14 cellular contexts compared by ENCODE assay signal in the genomic region with DNA sequence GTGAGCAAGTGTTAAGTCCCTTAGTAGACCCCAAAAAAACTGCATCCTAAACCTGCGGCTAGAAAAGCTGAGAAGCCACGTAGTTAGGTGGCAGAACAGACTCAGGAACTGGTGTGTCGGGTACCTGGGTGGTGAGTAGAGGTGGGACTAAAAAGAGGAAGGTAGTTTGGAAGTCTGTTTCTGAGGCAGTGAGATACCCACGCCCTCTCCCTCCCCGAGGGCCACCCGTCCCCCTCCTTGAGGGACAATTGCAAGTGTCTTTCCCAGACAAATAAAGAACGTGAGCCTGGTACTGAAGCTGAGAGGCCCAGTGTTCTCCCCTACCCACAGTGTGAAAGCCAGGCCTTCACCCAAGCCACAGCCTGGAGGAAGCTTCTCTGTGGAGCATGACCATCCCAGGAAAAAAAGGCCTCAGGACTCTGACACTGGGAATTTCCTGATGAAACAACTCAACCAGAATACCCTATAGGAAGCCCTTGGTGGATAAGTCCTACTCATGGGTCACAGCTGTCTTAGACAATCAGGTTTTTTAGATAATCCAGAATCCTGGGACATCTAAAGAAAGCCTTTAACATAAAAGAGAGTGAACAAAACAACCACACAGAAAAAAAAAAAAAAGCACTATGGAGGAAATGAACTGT. TPM values are rescaled to one million over a fixed set of nuclear protein-coding genes. Genes with fewer than 3 reads are reported as not detected.
DNase-seq lines count a peak whose midpoint lies in the region; ATAC-seq and TF ChIP-seq lines count a peak whose summit lies in the region.
"Had no signal": no experiment of that assay in that cellular context is flagged by ENCODE, and none has a peak within 500 bp of the region (broad histone marks: within the 10 kb centered on the region; RNA-seq: fewer than 3 reads in every experiment).

No MANE protein-coding gene starts in this region.

- no peak overlapping the region for H4K91ac ChIP-seq in mesenchymal stem cell (ENCODE audit: low read length)

- CTCF ChIA-PET in OCI-LY7 (lab: Charles Lee; ENCODE audit: unreplicated experiment): no interaction called here

- no peak overlapping the region for H2BK15ac ChIP-seq in mesenchymal stem cell (ENCODE audit: low read depth, poor library complexity, severe bottlenecking)

- WGBS in mesenchymal stem cell: 70% methylated on average over 7 of the region's 7 CpGs

- no peak overlapping the region for H4K8ac ChIP-seq in mesenchymal stem cell (ENCODE audit: low read length)

- peak overlapping the region; percentile 42 for H2AK5ac ChIP-seq in mesenchymal stem cell (ENCODE audit: low read length, severe bottlenecking)

- in situ Hi-C loops in ACHN (cut with HindIII; ENCODE audit: low pct_ligation_motif_present, low pct_unique_long_range_greater_than_20kb, low sequenced_read_pairs): no loop called here

- H3K4me3 Mint-ChIP-seq in GM23338: no peak overlapping the region
- H3K4me3 Mint-ChIP-seq: CD4-positive, CD25-positive, alpha-beta regulatory T cell had no signal

- no peaks in the 10 kb centered on the region for H3F3A ChIP-seq in GM23338 (replicated peaks; ENCODE audit: low read depth)

- BruUV-seq in OCI-LY7 (replicated peaks; lab: Mats Ljungman, UMichigan): no TSS peak

- no peak overlapping the region for H3K18ac ChIP-seq in mesenchymal stem cell (ENCODE audit: low read depth in 1 of 2, low read length in 2 of 2)

- H3K23ac ChIP-seq in mesenchymal stem cell (ENCODE audit: low read length in 2 of 2): no peak overlapping the region

- H3K4me1 ChIP-seq in GM23338 (ENCODE audit: insufficient read depth): no peaks in the 10 kb centered on the region; the same call in 1 of the 2 replicates
- H3K4me1 ChIP-seq in OCI-LY7 (ENCODE audit: insufficient read depth, low read length, poor library complexity, severe bottlenecking): peaks cover 40% of the 10 kb centered on the region
- H3K4me1 ChIP-seq in mesenchymal stem cell (ENCODE audit: control insufficient read depth, insufficient read depth, low read depth, low read length): peaks cover 2% of the 10 kb centered on the region
- H3K4me1 ChIP-seq: stomach had no signal

- H2BK5ac ChIP-seq in mesenchymal stem cell (ENCODE audit: low read depth, low read length, poor library complexity, severe bottlenecking): no peak overlapping the region

- H3K27ac Mint-ChIP-seq in GM23338: no peak overlapping the region

- H3K9me3 Mint-ChIP-seq in GM23338: no peaks in the 10 kb centered on the region

- ATAC-seq in GM18511 (IDR thresholded peaks at IDR 0.05; ENCODE audit: unreplicated experiment) (peak; percentile 76), GM23338 (peak; percentile 33; the same call in 2 of the 3 replicates)

- H3K9me3 ChIP-seq in OCI-LY7 (ENCODE audit: low read length) (no peaks in the 10 kb centered on the region), mesenchymal stem cell (ENCODE audit: control insufficient read depth, low read length) (no peaks in the 10 kb centered on the region)
- H3K9me3 ChIP-seq: stomach had no signal

- H3K36me3 ChIP-seq in GM23338 (ENCODE audit: insufficient read depth) (no peaks in the 10 kb centered on the region), OCI-LY7 (ENCODE audit: insufficient read depth, low read length) (no peaks in the 10 kb centered on the region), mesenchymal stem cell (ENCODE audit: control insufficient read depth in 1 of 2, insufficient read depth in 2 of 2, low read depth in 1 of 2, low read length in 2 of 2) (no peaks in the 10 kb centered on the region)
- H3K36me3 ChIP-seq: stomach had no signal

- no peak overlapping the region for H2BK120ac ChIP-seq in mesenchymal stem cell (ENCODE audit: low read depth, low read length)

- H4K20me1 ChIP-seq in GM23338 (replicated peaks; ENCODE audit: insufficient read depth): no peaks in the 10 kb centered on the region
- H4K20me1 ChIP-seq in OCI-LY7 (ENCODE audit: insufficient read depth, low read length): no peaks in the 10 kb centered on the region

- no peaks in the 10 kb centered on the region for H3K79me1 ChIP-seq in mesenchymal stem cell (replicated peaks; ENCODE audit: low read length, poor library complexity, severe bottlenecking)

- no peaks in the 10 kb centered on the region for H3K27me3 ChIP-seq in GM23338 (ENCODE audit: insufficient read depth)
- no peaks in the 10 kb centered on the region for H3K27me3 ChIP-seq in mesenchymal stem cell (ENCODE audit: control insufficient read depth in 1 of 2, insufficient read depth in 1 of 2, low read length in 2 of 2)
- H3K27me3 ChIP-seq: stomach had no signal

- POLR2A ChIA-PET in OCI-LY7 (lab: Charles Lee): interaction anchor here (0.6 to 4.9 kb wide), 6 partner anchors 8 to 70 kb away, joined by 3 to 38 read pairs (median 5); a partner anchor contains a TSS

- H3K27me3 Mint-ChIP-seq in GM23338 (ENCODE audit: insufficient read depth, low read depth, poor library complexity): peaks cover 8% of the 10 kb centered on the region

- peak overlapping the region; percentile 12; the same call in 1 of the 2 replicates for H2AFZ ChIP-seq in GM23338
- peak overlapping the region; percentile 74; the same call in 1 of the 2 replicates for H2AFZ ChIP-seq in OCI-LY7 (ENCODE audit: low read length)
- no peak overlapping the region for H2AFZ ChIP-seq in mesenchymal stem cell (ENCODE audit: low read depth, low read length)

- H3K4me1 Mint-ChIP-seq in GM23338: peaks cover 8% of the 10 kb centered on the region; the same call in 1 of the 3 replicates

- no peak overlapping the region for H3K4me2 ChIP-seq in GM23338
- peak overlapping the region; percentile 55 for H3K4me2 ChIP-seq in OCI-LY7 (ENCODE audit: low read length)
- H3K4me2 ChIP-seq in mesenchymal stem cell (ENCODE audit: low read length, poor library complexity, severe bottlenecking): no peak overlapping the region

- H3K9ac ChIP-seq in mesenchymal stem cell (ENCODE audit: low read length): no peak overlapping the region

- H2BK12ac ChIP-seq in mesenchymal stem cell (ENCODE audit: low read length in 2 of 2): no peak overlapping the region

- H3K79me2 ChIP-seq in GM23338 (replicated peaks; ENCODE audit: insufficient read depth): no peaks in the 10 kb centered on the region
- H3K79me2 ChIP-seq in OCI-LY7 (ENCODE audit: insufficient read depth, low read depth, low read length): no peaks in the 10 kb centered on the region

- H3K9me2 ChIP-seq in GM23338 (ENCODE audit: insufficient read depth): no peaks in the 10 kb centered on the region
- no peaks in the 10 kb centered on the region for H3K9me2 ChIP-seq in OCI-LY7 (ENCODE audit: insufficient read depth, low read length)

- DNase-seq in GM23338 (ENCODE audit: low spot score): no peak
- peak; percentile 61 for DNase-seq in OCI-LY7 (ENCODE audit: low spot score)
- no peak for DNase-seq in mesenchymal stem cell
- no peak for DNase-seq in activated CD4-positive, CD25-positive, alpha-beta regulatory T cell (lab: John Stamatoyannopoulos, UW)
- DNase-seq in NCI-H1048 (lab: John Stamatoyannopoulos, UW): no peak
- no peak for DNase-seq in AG08396 (ENCODE audit: low spot score)
- no peak for DNase-seq in ACHN
- DNase-seq: activated T-cell treated with anti-CD3 and anti-CD28 coated beads for 4 hours; CD4-positive, CD25-positive, alpha-beta regulatory T cell; NCI-H1092; NK-92 treated with Interleukin-12 subunit alpha and Interleukin-12 subunit beta, amount 100 ng/mL, for 24 hours; stomach; T-helper 9 cell had no signal

- no peak overlapping the region for H3K4me3 ChIP-seq in GM23338
- no peak overlapping the region for H3K4me3 ChIP-seq in OCI-LY7 (ENCODE audit: low read depth, low read length, poor library complexity, severe bottlenecking)
- H3K4me3 ChIP-seq in mesenchymal stem cell (ENCODE audit: insufficient read depth in 1 of 2, low read depth in 1 of 2, low read length in 2 of 2): no peak overlapping the region
- H3K4me3 ChIP-seq: stomach had no signal

- H3K4ac ChIP-seq in mesenchymal stem cell (ENCODE audit: low read depth in 1 of 2, low read length in 2 of 2): peak overlapping the region in 1 of 2 experiments; percentile 16

- H3K14ac ChIP-seq in mesenchymal stem cell (ENCODE audit: low read length in 2 of 2): no peak overlapping the region

- TF ChIP-seq CTCF in GM23338 (conservative IDR thresholded peaks at IDR 0.05; ENCODE audit: low read depth in 2 of 2) (no peak), OCI-LY7 (conservative IDR thresholded peaks at IDR 0.05; ENCODE audit: low read length) (no peak)

- H3K36me3 Mint-ChIP-seq in GM23338 (ENCODE audit: low read depth): no peaks in the 10 kb centered on the region
- H3K36me3 Mint-ChIP-seq: CD4-positive, CD25-positive, alpha-beta regulatory T cell had no signal

- intact Hi-C loops in OCI-LY7 (cut with micrococcal nuclease; ENCODE audit: unreplicated experiment): no loop called here

- no peak overlapping the region for H3K27ac ChIP-seq in GM23338 (ENCODE audit: low read depth)
- peak overlapping the region; percentile 18 for H3K27ac ChIP-seq in OCI-LY7 (ENCODE audit: low read depth, low read length, poor library complexity, severe bottlenecking)
- no peak overlapping the region for H3K27ac ChIP-seq in mesenchymal stem cell (ENCODE audit: low read length, poor library complexity, severe bottlenecking)
- H3K27ac ChIP-seq: stomach had no signal

RNA-seq across cellular contexts. Expression of a gene that starts 7.0 kb away (rescaled TPM):
- 49.8 and 54.8 TPM in 2 replicates for total RNA-seq in GM23338 (2014; rRNA removed; shearing (Covaris generic))
- 98.4 and 105 TPM in 2 replicates for polyA plus RNA-seq in GM23338 (2016; fragmentation: Nextera tagmentation; extraction: Ambion mirVana)
- 2,446 and 3,686 TPM in 2 replicates for total RNA-seq in OCI-LY7 (2014; rRNA removed; shearing (Covaris generic))
- 1,759 and 1,769 TPM in 2 replicates for total RNA-seq in OCI-LY7 (2022)
- polyA plus RNA-seq in mesenchymal stem cell (2013, experiment 1 of 2): 0.43 TPM
- 0.36 TPM for polyA plus RNA-seq in mesenchymal stem cell (2013, experiment 2 of 2)

RNA-seq across cellular contexts. Expression of a gene that starts 29.8 kb away (rescaled TPM):
- 1,443 and 1,506 TPM in 2 replicates for total RNA-seq in GM23338 (2014; rRNA removed; shearing (Covaris generic))
- 2,790 and 2,911 TPM in 2 replicates for polyA plus RNA-seq in GM23338 (2016; fragmentation: Nextera tagmentation; extraction: Ambion mirVana)
- 2,281 and 2,351 TPM in 2 replicates for total RNA-seq in OCI-LY7 (2014; rRNA removed; shearing (Covaris generic))
- total RNA-seq in OCI-LY7 (2022): 2,284 and 2,304 TPM in 2 replicates
- polyA plus RNA-seq in mesenchymal stem cell (2013, experiment 1 of 2): 3,588 TPM
- polyA plus RNA-seq in mesenchymal stem cell (2013, experiment 2 of 2): 3,623 TPM

Comparison
In these comparisons a context has a peak if more than half of its experiments do, and no peak if none do; other contexts are left out.
1. RNA of a gene that starts 7.0 kb away (total RNA-seq): 1,759 to 3,686 TPM in OCI-LY7; 49.8 to 54.8 TPM in GM23338; every median in the first group is over 10 times any median in the second.